In the genomic region with DNA sequence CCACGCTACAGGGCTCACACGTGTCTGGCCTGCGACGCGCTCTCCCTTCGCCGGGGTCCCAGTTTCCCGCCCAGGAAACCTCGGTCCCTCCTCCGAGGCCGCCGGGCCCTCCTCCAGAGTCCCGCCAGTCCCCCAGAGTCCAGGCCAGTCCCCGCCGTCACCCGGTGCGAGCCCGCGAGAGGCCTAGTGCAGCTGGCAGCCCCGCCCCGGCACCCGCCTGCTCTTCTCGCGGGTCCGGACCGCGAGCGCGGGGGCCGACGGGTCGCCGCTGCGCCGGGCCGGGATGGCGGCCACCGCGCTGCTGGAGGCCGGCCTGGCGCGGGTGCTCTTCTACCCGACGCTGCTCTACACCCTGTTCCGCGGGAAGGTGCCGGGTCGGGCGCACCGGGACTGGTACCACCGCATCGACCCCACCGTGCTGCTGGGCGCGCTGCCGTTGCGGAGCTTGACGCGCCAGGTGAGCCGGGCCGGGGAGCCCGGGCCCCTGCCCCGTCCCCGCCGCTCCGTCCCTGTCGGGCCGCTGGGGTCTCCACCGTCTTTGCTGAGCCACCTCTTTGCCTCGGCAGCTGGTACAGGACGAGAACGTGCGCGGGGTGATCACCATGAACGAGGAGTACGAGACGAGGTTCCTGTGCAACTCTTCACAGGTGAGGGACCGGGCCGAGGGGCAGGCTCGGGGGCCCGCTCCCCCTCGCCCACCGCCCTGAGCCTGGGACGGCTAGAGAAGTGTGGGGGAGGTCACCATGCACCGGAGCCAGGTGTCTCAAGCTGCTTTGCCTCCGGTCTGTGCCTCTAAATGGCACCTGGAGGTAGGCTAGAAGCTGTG, we compare ENCODE assay signal across 1 cellular context.
TF ChIP-seq lines count a peak whose summit lies in the region.

TSS of gene PTPMT1 (plus strand) at position 260 of the 826 bp plus-strand sequence. CDS start at position 284, 24 bp downstream.

TF ChIP-seq in IMR-90, 13 proteins besides CTCF, POLR2A, EP300 and RAD21:
- peak; percentile 32; the same call in 1 of the 2 replicates for TF ChIP-seq BHLHE40 (IDR thresholded peaks at IDR 0.05; ENCODE audit: low read depth, low read length)
- peak; percentile 74; the same call in 1 of the 2 replicates for TF ChIP-seq MAZ (IDR thresholded peaks at IDR 0.05; ENCODE audit: borderline replicate concordance, low read depth, low read length)
- TF ChIP-seq MXI1 (IDR thresholded peaks at IDR 0.05; ENCODE audit: borderline replicate concordance, low read depth, low read length), result peak; percentile 61; the same call in 1 of the 2 replicates
- no peak for TF ChIP-seq CHD1 (IDR thresholded peaks at IDR 0.05; ENCODE audit: low read depth, low read length)
- TF ChIP-seq RCOR1 (IDR thresholded peaks at IDR 0.05; ENCODE audit: insufficient replicate concordance, low read length), result no peak
